Comparison of ENCODE assay signal across 1 cellular context in the genomic region with DNA sequence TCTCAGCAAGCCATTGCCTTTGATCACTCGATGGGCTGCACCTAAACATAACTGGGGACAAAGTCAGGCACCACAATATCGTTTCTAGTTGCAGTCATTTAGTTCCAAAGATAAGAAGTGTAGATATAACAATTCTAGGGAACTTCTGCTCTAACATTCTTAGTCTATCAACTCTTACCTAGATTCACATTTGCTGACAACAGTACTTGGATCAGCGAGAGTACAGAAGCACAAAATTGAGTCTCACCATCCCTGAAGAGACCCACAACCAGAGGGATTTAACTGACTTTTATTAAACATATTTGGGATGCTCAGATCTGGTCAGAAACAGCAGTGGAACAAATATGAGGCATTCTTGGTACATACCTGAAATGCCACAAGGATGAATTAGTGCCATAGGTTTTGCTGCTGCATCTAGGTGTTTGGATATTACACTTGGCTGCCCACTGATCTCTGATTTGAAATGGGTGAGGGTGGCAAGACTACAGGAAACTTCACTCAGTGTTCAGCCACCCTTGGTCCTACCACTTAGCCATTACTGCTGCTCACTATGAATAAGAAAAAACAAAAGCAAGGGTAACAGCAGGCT.
TF ChIP-seq lines count a peak whose summit lies in the region.

No MANE protein-coding gene starts in this region.

TF ChIP-seq in IMR-90, 13 proteins besides CTCF, POLR2A, EP300 and RAD21:
- TF ChIP-seq RFX5 (IDR thresholded peaks at IDR 0.05; ENCODE audit: low read depth, low read length): no peak
- TF ChIP-seq, protein P1, sequence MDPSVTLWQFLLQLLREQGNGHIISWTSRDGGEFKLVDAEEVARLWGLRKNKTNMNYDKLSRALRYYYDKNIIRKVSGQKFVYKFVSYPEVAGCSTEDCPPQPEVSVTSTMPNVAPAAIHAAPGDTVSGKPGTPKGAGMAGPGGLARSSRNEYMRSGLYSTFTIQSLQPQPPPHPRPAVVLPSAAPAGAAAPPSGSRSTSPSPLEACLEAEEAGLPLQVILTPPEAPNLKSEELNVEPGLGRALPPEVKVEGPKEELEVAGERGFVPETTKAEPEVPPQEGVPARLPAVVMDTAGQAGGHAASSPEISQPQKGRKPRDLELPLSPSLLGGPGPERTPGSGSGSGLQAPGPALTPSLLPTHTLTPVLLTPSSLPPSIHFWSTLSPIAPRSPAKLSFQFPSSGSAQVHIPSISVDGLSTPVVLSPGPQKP (IDR thresholded peaks at IDR 0.05; ENCODE audit: borderline replicate concordance, low read depth, low read length): no peak
- TF ChIP-seq CEBPB (IDR thresholded peaks at IDR 0.05; ENCODE audit: low read depth, low read length): no peak
- no peak for TF ChIP-seq USF2 (IDR thresholded peaks at IDR 0.05; ENCODE audit: low read depth, low read length)
